In the genomic region with DNA sequence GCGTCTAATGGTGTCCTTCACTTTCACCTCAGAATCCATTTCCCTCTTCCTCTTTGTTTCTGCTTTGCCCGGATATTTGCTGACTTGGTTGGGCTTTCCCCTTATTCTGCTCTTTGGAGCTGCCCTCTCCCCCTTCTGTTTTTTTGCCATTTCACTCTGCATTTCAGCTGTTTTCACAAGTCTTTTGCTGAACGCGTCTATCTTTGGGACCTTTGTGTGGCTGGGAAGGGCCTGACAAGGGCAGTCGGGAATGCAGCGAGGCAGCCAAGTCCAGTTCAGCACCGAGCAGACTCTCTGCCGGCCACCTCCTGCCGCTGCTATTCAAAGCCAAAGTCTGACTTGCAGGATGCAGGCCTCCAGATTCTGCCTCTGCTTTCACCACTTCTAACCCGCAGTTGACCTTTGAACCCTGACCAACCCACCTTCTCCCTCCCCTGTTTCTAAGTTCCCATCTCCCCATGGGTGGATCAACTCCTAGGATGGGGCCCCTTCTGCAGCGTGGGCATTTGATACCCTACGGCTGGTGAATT, we compare ENCODE assay signal across 9 cellular contexts. TPM values are rescaled to one million over a fixed set of nuclear protein-coding genes. Genes with fewer than 3 reads are reported as not detected.
DNase-seq lines count a peak whose midpoint lies in the region; ATAC-seq, FAIRE-seq and TF ChIP-seq lines count a peak whose summit lies in the region.
"Had no signal": no experiment of that assay in that cellular context is flagged by ENCODE, and none has a peak within 500 bp of the region (broad histone marks: within the 10 kb centered on the region; RNA-seq: fewer than 3 reads in every experiment).

No MANE protein-coding gene starts in this region.

- no peak for TF ChIP-seq CTCF in AG10803 (conservative IDR thresholded peaks at IDR 0.05; ENCODE audit: low read length)
- TF ChIP-seq CTCF in astrocyte (IDR thresholded peaks at IDR 0.05; ENCODE audit: insufficient read depth, low read depth, low read length) = no peak
- no peak for TF ChIP-seq CTCF in osteoblast (IDR thresholded peaks at IDR 0.05; ENCODE audit: extremely low read depth, low read depth, low read length)
- TF ChIP-seq CTCF in glutamatergic neuron (IDR thresholded peaks at IDR 0.05; ENCODE audit: partially characterized antibody, unreplicated experiment) = no peak

- H3K4me1 Mint-ChIP-seq in astrocyte (ENCODE audit: low read depth, unreplicated experiment) = peaks cover 8% of the 10 kb centered on the region
- peaks cover 5% of the 10 kb centered on the region for H3K4me1 Mint-ChIP-seq in glutamatergic neuron (ENCODE audit: low read depth, unreplicated experiment)

- ATAC-seq in left cardiac atrium = peak; percentile 96 to 97
- no peak for ATAC-seq in GM21515 (IDR thresholded peaks at IDR 0.05; ENCODE audit: unreplicated experiment)
- ATAC-seq in HG03039 (IDR thresholded peaks at IDR 0.05; ENCODE audit: unreplicated experiment) = no peak
- ATAC-seq in HG02571 (IDR thresholded peaks at IDR 0.05; ENCODE audit: unreplicated experiment) = no peak

- H3K27ac ChIP-seq in astrocyte (ENCODE audit: low read depth, low read length) (peak overlapping the region; percentile 43), osteoblast (ENCODE audit: low read depth, low read length) (peak overlapping the region; percentile 44)

- H3K27me3 Mint-ChIP-seq in astrocyte (ENCODE audit: low read depth, unreplicated experiment) = peaks cover 3% of the 10 kb centered on the region
- no peaks in the 10 kb centered on the region for H3K27me3 Mint-ChIP-seq in glutamatergic neuron (ENCODE audit: unreplicated experiment)

- intact Hi-C loops in left cardiac atrium (cut with DNase I) = no loop called here

- H3K9ac ChIP-seq in astrocyte (ENCODE audit: low read length) = peak overlapping the region; percentile 30

- no peaks in the 10 kb centered on the region for H3K36me3 ChIP-seq in astrocyte (ENCODE audit: insufficient read depth, low read length)
- no peaks in the 10 kb centered on the region for H3K36me3 ChIP-seq in osteoblast (ENCODE audit: insufficient read depth, low read length)

- H3K4me1 ChIP-seq in astrocyte (ENCODE audit: insufficient read depth, low read length) (peaks cover 9% of the 10 kb centered on the region), osteoblast (ENCODE audit: insufficient read depth, low read length) (peaks cover 9% of the 10 kb centered on the region)

- peak overlapping the region; percentile 66 for H3K4me2 ChIP-seq in astrocyte (ENCODE audit: low read length)
- H3K4me2 ChIP-seq in osteoblast (ENCODE audit: insufficient read depth, low read length) = peak overlapping the region; percentile 79

- no peaks in the 10 kb centered on the region for H3K36me3 Mint-ChIP-seq in astrocyte (ENCODE audit: low read depth, unreplicated experiment)
- H3K36me3 Mint-ChIP-seq in glutamatergic neuron (ENCODE audit: unreplicated experiment) = no peaks in the 10 kb centered on the region

- H3K4me3 ChIP-seq in AG10803 (ENCODE audit: low read length) = no peak overlapping the region
- no peak overlapping the region for H3K4me3 ChIP-seq in astrocyte (ENCODE audit: insufficient read depth, low read depth, low read length)
- H3K4me3 ChIP-seq in osteoblast (ENCODE audit: insufficient read depth, low read length) = peak overlapping the region; percentile 46

- no peak for FAIRE-seq in astrocyte (lab: Jason Lieb, UNC)

- peaks cover 1% of the 10 kb centered on the region for H3K9me3 Mint-ChIP-seq in astrocyte (ENCODE audit: unreplicated experiment)
- H3K9me3 Mint-ChIP-seq in glutamatergic neuron (ENCODE audit: unreplicated experiment) = no peaks in the 10 kb centered on the region

- H3K9me3 ChIP-seq in astrocyte (ENCODE audit: insufficient read depth, low read depth, low read length) = no peaks in the 10 kb centered on the region
- H3K9me3 ChIP-seq in osteoblast (ENCODE audit: low read depth, low read length) = no peaks in the 10 kb centered on the region

- H4K20me1 ChIP-seq in astrocyte (ENCODE audit: insufficient read depth, low read length) = no peaks in the 10 kb centered on the region
- no peaks in the 10 kb centered on the region for H4K20me1 ChIP-seq in osteoblast (ENCODE audit: insufficient read depth, low read length)

- peak overlapping the region; percentile 36 for H3K4me3 Mint-ChIP-seq in astrocyte (ENCODE audit: unreplicated experiment)
- no peak overlapping the region for H3K4me3 Mint-ChIP-seq in glutamatergic neuron (ENCODE audit: unreplicated experiment)

- H2AFZ ChIP-seq in astrocyte (ENCODE audit: low read depth, low read length) (peak overlapping the region; percentile 66), osteoblast (ENCODE audit: low read length) (peak overlapping the region; percentile 84)

- H3K79me2 ChIP-seq in astrocyte (ENCODE audit: insufficient read depth, low read length) = no peaks in the 10 kb centered on the region
- no peaks in the 10 kb centered on the region for H3K79me2 ChIP-seq in osteoblast (ENCODE audit: insufficient read depth, low read length)

- DNase-seq in AG10803 (ENCODE audit: low read depth) (peak; percentile 75), astrocyte (ENCODE audit: low read depth) (peak; percentile 84), left cardiac atrium (peak; percentile 79), osteoblast (ENCODE audit: insufficient read length, low spot score, missing footprints) (peak; percentile 96), glutamatergic neuron (no peak)
- DNase-seq: SIG-M5 had no signal

- H3K27ac Mint-ChIP-seq in astrocyte (ENCODE audit: unreplicated experiment) (peak overlapping the region; percentile 97), glutamatergic neuron (ENCODE audit: unreplicated experiment) (no peak overlapping the region)

- H3K27me3 ChIP-seq in astrocyte (ENCODE audit: insufficient read depth, low read length) = no peaks in the 10 kb centered on the region
- no peaks in the 10 kb centered on the region for H3K27me3 ChIP-seq in osteoblast (ENCODE audit: insufficient read depth, low read length)

RNA-seq across cellular contexts. Expression of gene FEZ1, which starts 38.2 kb away (rescaled TPM):
- total RNA-seq in astrocyte (17.6 and 22.8 TPM in 2 replicates), left cardiac atrium (10 to 100 TPM; 59.0 to 62.2 TPM), osteoblast (47.8 and 58.9 TPM in 2 replicates), glutamatergic neuron (ENCODE audit: unreplicated experiment) (10.3 TPM)

Comparison
In these comparisons a context has a peak if more than half of its experiments do, and no peak if none do; other contexts are left out.
1. ATAC-seq: peak in left cardiac atrium (2 of 2); none in GM21515 (single experiment), HG03039 (single experiment) and HG02571 (single experiment).